ENCODE assay signal across 28 cellular contexts in the genomic region with DNA sequence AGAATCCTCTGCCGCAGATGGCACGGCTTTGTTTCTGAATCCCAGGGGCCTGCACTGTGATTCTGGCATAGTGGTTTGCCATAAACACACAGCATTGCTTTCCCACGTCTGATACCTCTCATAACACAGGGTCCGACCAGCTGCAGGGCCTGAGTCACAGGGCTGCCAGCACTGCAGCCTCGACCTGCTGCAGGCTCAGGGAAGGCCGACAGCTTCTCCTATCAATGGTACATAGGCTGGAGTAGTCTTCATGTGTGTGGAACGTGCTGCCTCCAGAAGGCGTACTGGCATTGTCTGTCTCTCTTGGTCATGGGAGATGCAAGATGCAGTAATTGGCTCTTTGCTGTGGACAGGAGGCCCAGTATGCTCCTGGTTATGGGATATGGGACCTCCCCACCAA.
"Had no signal": no experiment of that assay in that cellular context is flagged by ENCODE, and none has a peak within 500 bp of the region (broad histone marks: within the 10 kb centered on the region; RNA-seq: fewer than 3 reads in every experiment).

No MANE protein-coding gene starts in this region.

- ATAC-seq: esophagus mucosa; gastrocnemius medialis; left cardiac atrium; left lung; naive thymus-derived CD4-positive, alpha-beta T cell; psoas muscle; right cardiac atrium; stimulated activated memory B cell treated with anti-CD40 and anti-IgM and Interleukin-4, amounts not matched to agents 10 μg/mL and 1 μg/mL and 100 μg/mL, for 72 hours; stimulated activated naive CD8-positive, alpha-beta T cell treated with anti-CD3 and anti-CD28 coated beads, Interleukin-15, Interleukin-2, amounts not matched to agents 100 U/mL and 50 U/mL, for 24 hours had no signal

- H3K9me3 ChIP-seq: gastrocnemius medialis, uterus had no signal

- H3K27me3 ChIP-seq: dorsolateral prefrontal cortex, hepatocyte, left lung, neural progenitor cell, tibial nerve, upper lobe of left lung, uterus had no signal

- H3K4me3 ChIP-seq: dorsolateral prefrontal cortex, gastrocnemius medialis, hepatocyte, left lung, neural progenitor cell, psoas muscle, skin epidermis, spleen, thoracic aorta, tibial nerve, upper lobe of left lung, uterus had no signal

- H3K79me2 ChIP-seq: hepatocyte had no signal

- H3K36me3 ChIP-seq: gastrocnemius medialis, left lung, neural progenitor cell, spleen, thoracic aorta, tibial nerve, upper lobe of left lung, uterus had no signal

- DNase-seq: dorsolateral prefrontal cortex; effector CD4-positive, alpha-beta T cell; endodermal cell; foreskin fibroblast; gastrocnemius medialis; left cardiac atrium; left lung; mesenchymal stem cell; midbrain; naive thymus-derived CD4-positive, alpha-beta T cell; psoas muscle; right cardiac atrium; spleen; stimulated activated CD4-positive, alpha-beta T cell treated with anti-CD3 and anti-CD28 coated beads, Interleukin-4, amount 100 ng/mL, for 4 hours; stimulated activated naive CD8-positive, alpha-beta T cell treated with anti-CD3 and anti-CD28 coated beads, Interleukin-15, Interleukin-2, amounts not matched to agents 100 U/mL and 50 U/mL, for 24 hours; substantia nigra; uterus had no signal

- H3K27ac ChIP-seq: dorsolateral prefrontal cortex, epithelial cell of prostate, gastrocnemius medialis, hepatocyte, left lung, neural progenitor cell, psoas muscle, skin epidermis, spleen, thoracic aorta, tibial nerve, upper lobe of left lung, uterus had no signal

- H3K4me2 ChIP-seq: hepatocyte, neural progenitor cell had no signal

- H3K4me3 Mint-ChIP-seq: endodermal cell; naive thymus-derived CD4-positive, alpha-beta T cell; nephron; neural progenitor cell; stimulated activated memory B cell treated with anti-CD40 and anti-IgM and Interleukin-4, amounts not matched to agents 10 μg/mL and 1 μg/mL and 100 μg/mL, for 72 hours had no signal

- FAIRE-seq: colon had no signal

- H3K4me1 ChIP-seq: gastrocnemius medialis, left lung, neural progenitor cell, psoas muscle, spleen, tibial nerve, upper lobe of left lung, uterus had no signal

- H3K27ac Mint-ChIP-seq: endodermal cell; naive thymus-derived CD4-positive, alpha-beta T cell; nephron; stimulated activated memory B cell treated with anti-CD40 and anti-IgM and Interleukin-4, amounts not matched to agents 10 μg/mL and 1 μg/mL and 100 μg/mL, for 72 hours had no signal

- H2AFZ ChIP-seq: hepatocyte, neural progenitor cell had no signal

- H3K36me3 Mint-ChIP-seq: neural progenitor cell had no signal

- H3K4me1 Mint-ChIP-seq: naive thymus-derived CD4-positive, alpha-beta T cell; nephron; stimulated activated memory B cell treated with anti-CD40 and anti-IgM and Interleukin-4, amounts not matched to agents 10 μg/mL and 1 μg/mL and 100 μg/mL, for 72 hours had no signal
